ENCODE assay signal across 11 cellular contexts in the genomic region with DNA sequence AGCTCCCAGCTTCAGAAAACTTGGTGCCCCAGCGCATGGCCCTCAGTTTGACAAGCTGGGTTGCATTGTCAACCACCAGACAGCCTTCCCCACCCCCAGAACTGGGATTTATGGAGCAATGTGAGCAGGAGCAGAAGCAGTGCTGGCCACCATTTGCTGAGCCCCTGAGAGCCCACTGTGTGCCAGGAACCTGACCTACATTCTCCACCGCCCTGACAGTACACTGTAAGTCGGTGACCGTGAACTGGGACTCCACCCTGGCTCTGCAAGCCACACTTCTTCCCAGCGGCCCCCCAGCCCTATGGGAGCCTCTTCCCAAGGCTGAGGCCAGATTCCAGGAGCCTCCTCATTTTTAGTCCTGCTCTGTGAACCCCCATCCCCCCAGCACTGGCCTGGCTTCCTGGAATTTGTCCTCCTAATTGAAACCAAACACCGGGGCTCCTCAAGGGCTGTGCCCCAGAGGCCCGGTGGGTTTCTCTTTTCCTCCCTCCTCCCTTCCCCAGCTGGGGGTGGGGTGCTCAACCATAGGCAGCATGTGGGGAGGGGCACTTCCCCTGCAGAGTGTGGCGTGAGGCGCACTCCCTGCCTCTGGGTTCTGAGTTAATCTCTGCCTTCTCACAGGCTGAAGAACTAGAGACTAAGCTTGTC.
DNase-seq lines count a peak whose midpoint lies in the region; ATAC-seq and TF ChIP-seq lines count a peak whose summit lies in the region.
"Had no signal": no experiment of that assay in that cellular context is flagged by ENCODE, and none has a peak within 500 bp of the region (broad histone marks: within the 10 kb centered on the region; RNA-seq: fewer than 3 reads in every experiment).

No MANE protein-coding gene starts in this region.

- no peak overlapping the region for H4K8ac ChIP-seq in mesendoderm (ENCODE audit: low read depth, low read length)

- H3K4me1 Mint-ChIP-seq in activated CD4-positive, alpha-beta memory T cell treated with anti-CD3 and anti-CD28 coated beads, Interleukin-2, amount 10 ng/mL, durations not matched to agents 7 days and 5 days, result peaks cover 73% of the 10 kb centered on the region

- CTCF ChIA-PET in activated CD4-positive, alpha-beta memory T cell treated with anti-CD3 and anti-CD28 coated beads, Interleukin-2, amount 10 ng/mL, durations not matched to agents 7 days and 5 days (lab: Charles Lee), result interaction anchor here (1.2 to 2.1 kb wide), 3 partner anchors 9 to 74 kb away, joined by 4 to 9 read pairs (median 5); a partner anchor contains a TSS

- peak overlapping the region; percentile 80 for H3K27ac Mint-ChIP-seq in activated CD4-positive, alpha-beta memory T cell treated with anti-CD3 and anti-CD28 coated beads, Interleukin-2, amount 10 ng/mL, durations not matched to agents 7 days and 5 days

- H4K20me1 ChIP-seq in BLaER1 treated with 17β-estradiol and CSF1 and Interleukin-3, amounts not matched to agents 10 nM and 100 nM, result no peaks in the 10 kb centered on the region

- peak overlapping the region; percentile 5 for H2BK120ac ChIP-seq in mesendoderm (ENCODE audit: low read depth, low read length)

- no peaks in the 10 kb centered on the region for H3K36me3 Mint-ChIP-seq in activated CD4-positive, alpha-beta memory T cell treated with anti-CD3 and anti-CD28 coated beads, Interleukin-2, amount 10 ng/mL, durations not matched to agents 7 days and 5 days (ENCODE audit: low read depth)

- peak overlapping the region; percentile 45 for H3K4ac ChIP-seq in mesendoderm (ENCODE audit: low read depth, low read length)

- peaks cover 23% of the 10 kb centered on the region for H3K27me3 Mint-ChIP-seq in activated CD4-positive, alpha-beta memory T cell treated with anti-CD3 and anti-CD28 coated beads, Interleukin-2, amount 10 ng/mL, durations not matched to agents 7 days and 5 days

- peak overlapping the region; percentile 70 to 92 (median 83) for H3K4me2 ChIP-seq in BLaER1 treated with 17β-estradiol and CSF1 and Interleukin-3, amounts not matched to agents 10 nM and 100 nM
- no peak overlapping the region for H3K4me2 ChIP-seq in mesendoderm (ENCODE audit: low read length)

- peak overlapping the region in 10 of 11 experiments; percentile 15 to 58 (median 34); a peak in 14 of 22 replicates for H3K9ac ChIP-seq in BLaER1 treated with 17β-estradiol and CSF1 and Interleukin-3, amounts not matched to agents 10 nM and 100 nM
- H3K9ac ChIP-seq in HUES48 (ENCODE audit: low read depth, low read length) (no peak overlapping the region), mesendoderm (ENCODE audit: low read length) (peak overlapping the region; percentile 8)
- H3K9ac ChIP-seq: parathyroid adenoma had no signal

- no peaks in the 10 kb centered on the region for H3K9me3 ChIP-seq in BLaER1 treated with 17β-estradiol and CSF1 and Interleukin-3, amounts not matched to agents 10 nM and 100 nM (replicated peaks in 1 of 11)
- H3K9me3 ChIP-seq in HUES48 (ENCODE audit: control insufficient read depth, insufficient read depth, low read length) (no peaks in the 10 kb centered on the region), BE2C (no peaks in the 10 kb centered on the region)

- H3K79me1 ChIP-seq in mesendoderm (ENCODE audit: low read length), result no peaks in the 10 kb centered on the region

- H3K18ac ChIP-seq in mesendoderm (ENCODE audit: low read length), result peak overlapping the region; percentile 13

- H3K4me1 ChIP-seq in BLaER1 treated with 17β-estradiol and CSF1 and Interleukin-3, amounts not matched to agents 10 nM and 100 nM, result peaks cover 47 to 73% (median 67%) of the 10 kb centered on the region in 10 experiments
- H3K4me1 ChIP-seq in HUES48 (ENCODE audit: control insufficient read depth, insufficient read depth, low read length) (peaks cover 42% of the 10 kb centered on the region), mesendoderm (ENCODE audit: control insufficient read depth, low read depth, low read length) (peaks cover 27% of the 10 kb centered on the region), BE2C (peaks cover 5% of the 10 kb centered on the region; the same call in 1 of the 2 replicates)
- H3K4me1 ChIP-seq: parathyroid adenoma had no signal

- peak overlapping the region; percentile 38 for H3K4me3 Mint-ChIP-seq in activated CD4-positive, alpha-beta memory T cell treated with anti-CD3 and anti-CD28 coated beads, Interleukin-2, amount 10 ng/mL, durations not matched to agents 7 days and 5 days

- peak overlapping the region in 10 of 11 experiments; percentile 30 to 78 (median 60); a peak in 18 of 22 replicates for H3K27ac ChIP-seq in BLaER1 treated with 17β-estradiol and CSF1 and Interleukin-3, amounts not matched to agents 10 nM and 100 nM
- peak overlapping the region; percentile 8 for H3K27ac ChIP-seq in HUES48 (ENCODE audit: low read depth, low read length)
- no peak overlapping the region for H3K27ac ChIP-seq in mesendoderm (ENCODE audit: low read depth, low read length)
- H3K27ac ChIP-seq: parathyroid adenoma had no signal

- no peaks in the 10 kb centered on the region for H3K9me3 Mint-ChIP-seq in activated CD4-positive, alpha-beta memory T cell treated with anti-CD3 and anti-CD28 coated beads, Interleukin-2, amount 10 ng/mL, durations not matched to agents 7 days and 5 days

- peak overlapping the region in 1 of 10 experiments; percentile 36; a peak in 2 of 20 replicates for H3K4me3 ChIP-seq in BLaER1 treated with 17β-estradiol and CSF1 and Interleukin-3, amounts not matched to agents 10 nM and 100 nM
- H3K4me3 ChIP-seq in HUES48 (ENCODE audit: low read depth, low read length), result no peak overlapping the region
- no peak overlapping the region for H3K4me3 ChIP-seq in mesendoderm (ENCODE audit: low read length)
- no peak overlapping the region for H3K4me3 ChIP-seq in BE2C (ENCODE audit: low read depth, low read length)

- H2BK15ac ChIP-seq in mesendoderm (replicated peaks; ENCODE audit: low read depth), result no peak overlapping the region

- H2AK5ac ChIP-seq in mesendoderm (ENCODE audit: low read length), result peak overlapping the region; percentile 40

- H3K79me2 ChIP-seq in mesendoderm (ENCODE audit: control insufficient read depth, insufficient read depth, low read length), result no peaks in the 10 kb centered on the region
- H3K79me2 ChIP-seq: parathyroid adenoma had no signal

- no peak overlapping the region for H4K5ac ChIP-seq in mesendoderm (ENCODE audit: low read length)

- peak; percentile 47 for DNase-seq in activated CD4-positive, alpha-beta memory T cell treated with anti-CD3 and anti-CD28 coated beads, Interleukin-2, amount 10 ng/mL, durations not matched to agents 7 days and 5 days
- DNase-seq in mesendoderm, result no peak
- no peak for DNase-seq in BE2C
- DNase-seq in AML-193 (lab: John Stamatoyannopoulos, UW), result no peak
- DNase-seq: HCEC 1CT, kidney had no signal

- WGBS in mesendoderm (ENCODE audit: extremely low coverage, insufficient coverage, low lambda C conversion rate), result no CpG with 5 or more reads among the region's 9 CpGs

- peak overlapping the region; percentile 51 for H3K23ac ChIP-seq in mesendoderm (ENCODE audit: low read length)

- TF ChIP-seq CTCF in BE2C (IDR thresholded peaks at IDR 0.05; ENCODE audit: low read depth, low read length), result no peak

- peak overlapping the region; percentile 69 for H3K56ac ChIP-seq in mesendoderm (ENCODE audit: low read length)

- ATAC-seq in HG02571 (IDR thresholded peaks at IDR 0.05; ENCODE audit: unreplicated experiment), result no peak
- no peak for ATAC-seq in HG03342 (IDR thresholded peaks at IDR 0.05; ENCODE audit: unreplicated experiment)

- H3K36me3 ChIP-seq in BLaER1 treated with 17β-estradiol and CSF1 and Interleukin-3, amounts not matched to agents 10 nM and 100 nM, result no peaks in the 10 kb centered on the region
- H3K36me3 ChIP-seq in HUES48 (ENCODE audit: control insufficient read depth, insufficient read depth, low read length) (no peaks in the 10 kb centered on the region), mesendoderm (ENCODE audit: control insufficient read depth, insufficient read depth, low read length) (no peaks in the 10 kb centered on the region), BE2C (no peaks in the 10 kb centered on the region)

- peaks cover 0 to 2% (median 0%) of the 10 kb centered on the region in 11 experiments; a peak in 1 of 22 replicates for H3K27me3 ChIP-seq in BLaER1 treated with 17β-estradiol and CSF1 and Interleukin-3, amounts not matched to agents 10 nM and 100 nM
- H3K27me3 ChIP-seq in HUES48 (ENCODE audit: control insufficient read depth, insufficient read depth, low read length) (peaks cover 19% of the 10 kb centered on the region), mesendoderm (ENCODE audit: insufficient read depth, low read length, poor library complexity) (no peaks in the 10 kb centered on the region), BE2C (no peaks in the 10 kb centered on the region)

- POLR2A ChIA-PET in activated CD4-positive, alpha-beta memory T cell treated with anti-CD3 and anti-CD28 coated beads, Interleukin-2, amount 10 ng/mL, durations not matched to agents 7 days and 5 days (lab: Charles Lee), result interaction anchor here (0.9 to 3.9 kb wide), 7 partner anchors 8 to 250 kb away, joined by 3 to 21 read pairs (median 7); a partner anchor contains a TSS

- no peak overlapping the region for H2BK5ac ChIP-seq in mesendoderm (ENCODE audit: low read length)
